In the genomic region with DNA sequence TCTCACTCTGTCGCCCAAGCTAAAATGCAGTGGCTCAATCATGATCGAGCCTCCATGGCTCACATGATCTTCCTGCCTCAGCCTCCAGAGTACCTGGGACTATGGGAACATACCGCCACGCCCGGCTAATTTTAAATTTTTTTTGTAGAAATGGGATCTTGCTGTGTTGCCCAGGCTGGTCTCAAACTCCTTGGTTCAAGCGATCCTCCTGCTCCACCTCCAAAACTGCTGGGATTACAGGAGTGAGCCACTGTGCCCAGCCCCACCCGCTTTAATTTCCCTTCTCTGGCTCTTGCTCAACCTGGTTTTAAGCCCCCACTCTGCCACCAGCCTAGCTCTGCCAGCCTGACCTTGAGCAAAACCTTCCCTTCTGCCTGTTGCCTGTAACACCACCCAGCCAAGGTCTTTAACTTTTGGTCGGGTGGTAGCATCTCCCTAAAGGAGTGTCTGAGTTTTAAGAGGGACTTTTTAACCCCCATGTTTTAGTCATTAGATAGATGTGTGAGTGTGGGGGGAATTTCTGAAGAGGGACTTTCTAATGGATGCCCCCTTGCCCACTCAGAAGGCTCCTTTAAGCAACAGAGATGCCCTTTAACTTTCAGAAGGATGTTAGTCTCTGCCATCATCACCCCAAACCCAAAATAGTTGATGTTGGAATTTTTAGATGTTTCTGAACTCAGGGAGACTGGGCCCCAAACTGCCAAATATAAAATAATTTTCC, we compare ENCODE assay signal across 30 cellular contexts.
"Had no signal": no experiment of that assay in that cellular context is flagged by ENCODE, and none has a peak within 500 bp of the region (broad histone marks: within the 10 kb centered on the region; RNA-seq: fewer than 3 reads in every experiment).

No MANE protein-coding gene starts in this region.

- FAIRE-seq: astrocyte, keratinocyte, pancreas, TTC549 had no signal

- ATAC-seq: activated CD8-positive, alpha-beta memory T cell treated with anti-CD3 and anti-CD28 coated beads, Interleukin-2, amount 10 ng/mL, durations not matched to agents 7 days and 5 days; effector memory CD8-positive, alpha-beta T cell; left cardiac atrium; left ventricle myocardium superior; pancreas; psoas muscle had no signal

- H3K9me3 ChIP-seq: pancreas, psoas muscle, stomach, thyroid gland, upper lobe of left lung had no signal

- H3K27me3 ChIP-seq: pancreas, thyroid gland had no signal

- H3K4me3 ChIP-seq: pancreas, psoas muscle, stomach, thyroid gland, upper lobe of left lung had no signal

- H3K27ac ChIP-seq: brain microvascular endothelial cell, pancreas, psoas muscle, stomach, thyroid gland, upper lobe of left lung, VCaP had no signal

- H3K27ac Mint-ChIP-seq: activated CD4-positive, alpha-beta memory T cell treated with anti-CD3 and anti-CD28 coated beads, Interleukin-2, amount 10 ng/mL, durations not matched to agents 7 days and 5 days; activated CD4-positive, alpha-beta T cell treated with anti-CD3 and anti-CD28 coated beads, Interleukin-2, amount 10 ng/mL, durations not matched to agents 7 days and 5 days; activated CD8-positive, alpha-beta memory T cell treated with anti-CD3 and anti-CD28 coated beads, Interleukin-2, amount 10 ng/mL, durations not matched to agents 7 days and 5 days; activated naive CD4-positive, alpha-beta T cell treated with anti-CD3 and anti-CD28 coated beads for 36 hours; activated naive CD8-positive, alpha-beta T cell treated with anti-CD3 and anti-CD28 coated beads, Interleukin-2, amount 10 ng/mL, durations not matched to agents 7 days and 5 days; effector memory CD8-positive, alpha-beta T cell had no signal

- DNase-seq: activated CD4-positive, alpha-beta memory T cell treated with anti-CD3 and anti-CD28 coated beads, Interleukin-2, amount 10 ng/mL, durations not matched to agents 7 days and 5 days; activated CD4-positive, alpha-beta T cell treated with anti-CD3 and anti-CD28 coated beads, Interleukin-2, amount 10 ng/mL, durations not matched to agents 7 days and 5 days; activated CD4-positive, CD25-positive, alpha-beta regulatory T cell treated with anti-CD3 and anti-CD28 coated beads, Interleukin-2, amount 50 U/mL, for 72 hours; activated CD8-positive, alpha-beta memory T cell treated with anti-CD3 and anti-CD28 coated beads, Interleukin-2, amount 10 ng/mL, durations not matched to agents 7 days and 5 days; activated effector memory CD4-positive, alpha-beta T cell treated with anti-CD3 and anti-CD28 coated beads, Interleukin-2, amount 50 U/mL, for 16 hours; activated naive CD4-positive, alpha-beta T cell treated with anti-CD3 and anti-CD28 coated beads for 36 hours; activated naive CD8-positive, alpha-beta T cell treated with anti-CD3 and anti-CD28 coated beads, Interleukin-2, amount 10 ng/mL, durations not matched to agents 7 days and 5 days; amniotic stem cell; brain microvascular endothelial cell; cortex of kidney; effector memory CD8-positive, alpha-beta T cell; erythroblast; head of caudate nucleus; hippocampal formation; left cardiac atrium; left ventricle myocardium superior; nucleus accumbens; pancreas; psoas muscle; stimulated activated CD4-positive, alpha-beta T cell treated with anti-CD3 and anti-CD28 coated beads, Interleukin-15, amount 100 ng/mL, for 24 hours; stimulated activated CD4-positive, alpha-beta T cell treated with anti-CD3 and anti-CD28 coated beads, Interleukin-2, amount 100 ng/mL, for 24 hours; stomach; T-helper 9 cell; thyroid gland; upper lobe of left lung had no signal

- H3K36me3 Mint-ChIP-seq: activated CD8-positive, alpha-beta memory T cell treated with anti-CD3 and anti-CD28 coated beads, Interleukin-2, amount 10 ng/mL, durations not matched to agents 7 days and 5 days; activated naive CD8-positive, alpha-beta T cell treated with anti-CD3 and anti-CD28 coated beads, Interleukin-2, amount 10 ng/mL, durations not matched to agents 7 days and 5 days had no signal

- H3K9me3 Mint-ChIP-seq: activated CD4-positive, alpha-beta memory T cell treated with anti-CD3 and anti-CD28 coated beads, Interleukin-2, amount 10 ng/mL, durations not matched to agents 7 days and 5 days; activated CD4-positive, alpha-beta T cell treated with anti-CD3 and anti-CD28 coated beads, Interleukin-2, amount 10 ng/mL, durations not matched to agents 7 days and 5 days; activated naive CD4-positive, alpha-beta T cell treated with anti-CD3 and anti-CD28 coated beads for 36 hours; activated naive CD8-positive, alpha-beta T cell treated with anti-CD3 and anti-CD28 coated beads, Interleukin-2, amount 10 ng/mL, durations not matched to agents 7 days and 5 days; effector memory CD8-positive, alpha-beta T cell; neural crest cell had no signal

- H3K4me1 ChIP-seq: pancreas had no signal

- H3K4me3 Mint-ChIP-seq: activated CD4-positive, alpha-beta memory T cell treated with anti-CD3 and anti-CD28 coated beads, Interleukin-2, amount 10 ng/mL, durations not matched to agents 7 days and 5 days; activated CD4-positive, alpha-beta T cell treated with anti-CD3 and anti-CD28 coated beads, Interleukin-2, amount 10 ng/mL, durations not matched to agents 7 days and 5 days; activated CD8-positive, alpha-beta memory T cell treated with anti-CD3 and anti-CD28 coated beads, Interleukin-2, amount 10 ng/mL, durations not matched to agents 7 days and 5 days; activated naive CD4-positive, alpha-beta T cell treated with anti-CD3 and anti-CD28 coated beads for 36 hours; activated naive CD8-positive, alpha-beta T cell treated with anti-CD3 and anti-CD28 coated beads, Interleukin-2, amount 10 ng/mL, durations not matched to agents 7 days and 5 days; effector memory CD8-positive, alpha-beta T cell; neural crest cell had no signal

- H3K36me3 ChIP-seq: brain microvascular endothelial cell, pancreas, stomach, thyroid gland, upper lobe of left lung had no signal
